ENCODE assay signal across 2 cellular contexts in the genomic region with DNA sequence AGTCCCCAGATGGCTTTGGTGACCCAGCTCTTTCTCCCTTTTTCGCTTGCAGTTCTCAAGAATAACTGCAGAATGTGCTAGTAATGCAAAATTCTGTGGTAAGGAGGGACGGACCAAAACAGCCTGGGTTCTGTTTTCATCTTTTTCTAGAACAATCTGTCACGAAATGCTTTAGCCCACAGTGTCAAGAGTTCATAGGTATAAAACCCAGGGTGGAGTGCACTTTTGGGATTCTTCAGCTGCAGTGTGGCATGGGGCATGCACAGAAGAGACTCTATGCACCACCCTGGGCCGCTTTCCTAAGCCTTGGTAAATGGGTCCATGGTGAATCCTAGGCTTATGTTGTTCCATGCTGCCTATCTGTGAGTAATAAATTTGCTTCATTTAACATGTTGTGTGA.
TF ChIP-seq lines count a peak whose summit lies in the region.

No MANE protein-coding gene starts in this region.

TF ChIP-seq in GM23338, 12 proteins besides CTCF, POLR2A, EP300 and RAD21 (continues in another document):
- TF ChIP-seq, protein P1, sequence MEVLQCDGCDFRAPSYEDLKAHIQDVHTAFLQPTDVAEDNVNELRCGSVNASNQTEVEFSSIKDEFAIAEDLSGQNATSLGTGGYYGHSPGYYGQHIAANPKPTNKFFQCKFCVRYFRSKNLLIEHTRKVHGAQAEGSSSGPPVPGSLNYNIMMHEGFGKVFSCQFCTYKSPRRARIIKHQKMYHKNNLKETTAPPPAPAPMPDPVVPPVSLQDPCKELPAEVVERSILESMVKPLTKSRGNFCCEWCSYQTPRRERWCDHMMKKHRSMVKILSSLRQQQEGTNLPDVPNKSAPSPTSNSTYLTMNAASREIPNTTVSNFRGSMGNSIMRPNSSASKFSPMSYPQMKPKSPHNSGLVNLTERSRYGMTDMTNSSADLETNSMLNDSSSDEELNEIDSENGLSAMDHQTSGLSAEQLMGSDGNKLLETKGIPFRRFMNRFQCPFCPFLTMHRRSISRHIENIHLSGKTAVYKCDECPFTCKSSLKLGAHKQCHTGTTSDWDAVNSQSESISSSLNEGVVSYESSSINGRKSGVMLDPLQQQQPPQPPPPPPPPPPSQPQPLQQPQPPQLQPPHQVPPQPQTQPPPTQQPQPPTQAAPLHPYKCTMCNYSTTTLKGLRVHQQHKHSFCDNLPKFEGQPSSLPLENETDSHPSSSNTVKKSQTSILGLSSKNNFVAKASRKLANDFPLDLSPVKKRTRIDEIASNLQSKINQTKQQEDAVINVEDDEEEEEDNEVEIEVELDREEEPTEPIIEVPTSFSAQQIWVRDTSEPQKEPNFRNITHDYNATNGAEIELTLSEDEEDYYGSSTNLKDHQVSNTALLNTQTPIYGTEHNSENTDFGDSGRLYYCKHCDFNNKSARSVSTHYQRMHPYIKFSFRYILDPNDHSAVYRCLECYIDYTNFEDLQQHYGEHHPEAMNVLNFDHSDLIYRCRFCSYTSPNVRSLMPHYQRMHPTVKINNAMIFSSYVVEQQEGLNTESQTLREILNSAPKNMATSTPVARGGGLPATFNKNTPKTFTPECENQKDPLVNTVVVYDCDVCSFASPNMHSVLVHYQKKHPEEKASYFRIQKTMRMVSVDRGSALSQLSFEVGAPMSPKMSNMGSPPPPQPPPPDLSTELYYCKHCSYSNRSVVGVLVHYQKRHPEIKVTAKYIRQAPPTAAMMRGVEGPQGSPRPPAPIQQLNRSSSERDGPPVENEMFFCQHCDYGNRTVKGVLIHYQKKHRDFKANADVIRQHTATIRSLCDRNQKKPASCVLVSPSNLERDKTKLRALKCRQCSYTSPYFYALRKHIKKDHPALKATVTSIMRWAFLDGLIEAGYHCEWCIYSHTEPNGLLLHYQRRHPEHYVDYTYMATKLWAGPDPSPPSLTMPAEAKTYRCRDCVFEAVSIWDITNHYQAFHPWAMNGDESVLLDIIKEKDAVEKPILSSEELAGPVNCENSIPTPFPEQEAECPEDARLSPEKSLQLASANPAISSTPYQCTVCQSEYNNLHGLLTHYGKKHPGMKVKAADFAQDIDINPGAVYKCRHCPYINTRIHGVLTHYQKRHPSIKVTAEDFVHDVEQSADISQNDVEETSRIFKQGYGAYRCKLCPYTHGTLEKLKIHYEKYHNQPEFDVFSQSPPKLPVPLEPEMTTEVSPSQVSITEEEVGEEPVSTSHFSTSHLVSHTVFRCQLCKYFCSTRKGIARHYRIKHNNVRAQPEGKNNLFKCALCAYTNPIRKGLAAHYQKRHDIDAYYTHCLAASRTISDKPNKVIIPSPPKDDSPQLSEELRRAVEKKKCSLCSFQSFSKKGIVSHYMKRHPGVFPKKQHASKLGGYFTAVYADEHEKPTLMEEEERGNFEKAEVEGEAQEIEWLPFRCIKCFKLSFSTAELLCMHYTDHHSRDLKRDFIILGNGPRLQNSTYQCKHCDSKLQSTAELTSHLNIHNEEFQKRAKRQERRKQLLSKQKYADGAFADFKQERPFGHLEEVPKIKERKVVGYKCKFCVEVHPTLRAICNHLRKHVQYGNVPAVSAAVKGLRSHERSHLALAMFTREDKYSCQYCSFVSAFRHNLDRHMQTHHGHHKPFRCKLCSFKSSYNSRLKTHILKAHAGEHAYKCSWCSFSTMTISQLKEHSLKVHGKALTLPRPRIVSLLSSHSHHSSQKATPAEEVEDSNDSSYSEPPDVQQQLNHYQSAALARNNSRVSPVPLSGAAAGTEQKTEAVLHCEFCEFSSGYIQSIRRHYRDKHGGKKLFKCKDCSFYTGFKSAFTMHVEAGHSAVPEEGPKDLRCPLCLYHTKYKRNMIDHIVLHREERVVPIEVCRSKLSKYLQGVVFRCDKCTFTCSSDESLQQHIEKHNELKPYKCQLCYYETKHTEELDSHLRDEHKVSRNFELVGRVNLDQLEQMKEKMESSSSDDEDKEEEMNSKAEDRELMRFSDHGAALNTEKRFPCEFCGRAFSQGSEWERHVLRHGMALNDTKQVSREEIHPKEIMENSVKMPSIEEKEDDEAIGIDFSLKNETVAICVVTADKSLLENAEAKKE (CRISPR knock-in tag; IDR thresholded peaks at IDR 0.05): no peak
- TF ChIP-seq STAT1 (IDR thresholded peaks at IDR 0.05; ENCODE audit: unreplicated experiment): no peak
- no peak for TF ChIP-seq NANOG (IDR thresholded peaks at IDR 0.05; ENCODE audit: borderline replicate concordance)
- no peak for TF ChIP-seq EZH2phosphoT487 (IDR thresholded peaks at IDR 0.05; ENCODE audit: unreplicated experiment)
- TF ChIP-seq, protein P2, sequence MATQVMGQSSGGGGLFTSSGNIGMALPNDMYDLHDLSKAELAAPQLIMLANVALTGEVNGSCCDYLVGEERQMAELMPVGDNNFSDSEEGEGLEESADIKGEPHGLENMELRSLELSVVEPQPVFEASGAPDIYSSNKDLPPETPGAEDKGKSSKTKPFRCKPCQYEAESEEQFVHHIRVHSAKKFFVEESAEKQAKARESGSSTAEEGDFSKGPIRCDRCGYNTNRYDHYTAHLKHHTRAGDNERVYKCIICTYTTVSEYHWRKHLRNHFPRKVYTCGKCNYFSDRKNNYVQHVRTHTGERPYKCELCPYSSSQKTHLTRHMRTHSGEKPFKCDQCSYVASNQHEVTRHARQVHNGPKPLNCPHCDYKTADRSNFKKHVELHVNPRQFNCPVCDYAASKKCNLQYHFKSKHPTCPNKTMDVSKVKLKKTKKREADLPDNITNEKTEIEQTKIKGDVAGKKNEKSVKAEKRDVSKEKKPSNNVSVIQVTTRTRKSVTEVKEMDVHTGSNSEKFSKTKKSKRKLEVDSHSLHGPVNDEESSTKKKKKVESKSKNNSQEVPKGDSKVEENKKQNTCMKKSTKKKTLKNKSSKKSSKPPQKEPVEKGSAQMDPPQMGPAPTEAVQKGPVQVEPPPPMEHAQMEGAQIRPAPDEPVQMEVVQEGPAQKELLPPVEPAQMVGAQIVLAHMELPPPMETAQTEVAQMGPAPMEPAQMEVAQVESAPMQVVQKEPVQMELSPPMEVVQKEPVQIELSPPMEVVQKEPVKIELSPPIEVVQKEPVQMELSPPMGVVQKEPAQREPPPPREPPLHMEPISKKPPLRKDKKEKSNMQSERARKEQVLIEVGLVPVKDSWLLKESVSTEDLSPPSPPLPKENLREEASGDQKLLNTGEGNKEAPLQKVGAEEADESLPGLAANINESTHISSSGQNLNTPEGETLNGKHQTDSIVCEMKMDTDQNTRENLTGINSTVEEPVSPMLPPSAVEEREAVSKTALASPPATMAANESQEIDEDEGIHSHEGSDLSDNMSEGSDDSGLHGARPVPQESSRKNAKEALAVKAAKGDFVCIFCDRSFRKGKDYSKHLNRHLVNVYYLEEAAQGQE (IDR thresholded peaks at IDR 0.05; ENCODE audit: unreplicated experiment): no peak
- no peak for TF ChIP-seq JUNB (IDR thresholded peaks at IDR 0.05; ENCODE audit: unreplicated experiment)
- TF ChIP-seq, protein P3, sequence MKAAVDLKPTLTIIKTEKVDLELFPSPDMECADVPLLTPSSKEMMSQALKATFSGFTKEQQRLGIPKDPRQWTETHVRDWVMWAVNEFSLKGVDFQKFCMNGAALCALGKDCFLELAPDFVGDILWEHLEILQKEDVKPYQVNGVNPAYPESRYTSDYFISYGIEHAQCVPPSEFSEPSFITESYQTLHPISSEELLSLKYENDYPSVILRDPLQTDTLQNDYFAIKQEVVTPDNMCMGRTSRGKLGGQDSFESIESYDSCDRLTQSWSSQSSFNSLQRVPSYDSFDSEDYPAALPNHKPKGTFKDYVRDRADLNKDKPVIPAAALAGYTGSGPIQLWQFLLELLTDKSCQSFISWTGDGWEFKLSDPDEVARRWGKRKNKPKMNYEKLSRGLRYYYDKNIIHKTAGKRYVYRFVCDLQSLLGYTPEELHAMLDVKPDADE (IDR thresholded peaks at IDR 0.05): no peak
- TF ChIP-seq ZNF331 (CRISPR knock-in tag; IDR thresholded peaks at IDR 0.05; ENCODE audit: low read depth): no peak
- TF ChIP-seq CREB1 (CRISPR knock-in tag; IDR thresholded peaks at IDR 0.05; ENCODE audit: low read depth): no peak
- TF ChIP-seq POLR2AphosphoS5 (IDR thresholded peaks at IDR 0.05; ENCODE audit: low read depth): no peak

TF ChIP-seq in H1, 55 proteins besides CTCF, POLR2A, EP300 and RAD21 (continued from another document):
- no peak for TF ChIP-seq RNF2 (IDR thresholded peaks at IDR 0.05; ENCODE audit: borderline replicate concordance, low read depth, low read length, missing control alignments, poor library complexity, severe bottlenecking)
